In genomic region chr16:22229881-22230280, GRCh38 we compare ENCODE assay signal across 23 cellular contexts.
"Had no signal": no experiment of that assay in that cellular context is flagged by ENCODE, and none has a peak within 500 bp of the region (broad histone marks: within the 10 kb centered on the region; RNA-seq: fewer than 3 reads in every experiment).

No MANE protein-coding gene starts in this region.

- DNase-seq: activated CD4-positive, CD25-positive, alpha-beta regulatory T cell treated with anti-CD3 and anti-CD28 coated beads, Interleukin-2, amount 50 U/mL, for 72 hours; activated CD8-positive, alpha-beta memory T cell treated with anti-CD3 and anti-CD28 coated beads for 24 hours; activated CD8-positive, alpha-beta memory T cell treated with anti-CD3 and anti-CD28 coated beads, Interleukin-2, amount 50 U/mL, for 4 hours; activated naive CD4-positive, alpha-beta T cell; activated naive CD8-positive, alpha-beta T cell treated with anti-CD3 and anti-CD28 coated beads for 36 hours; activated T-cell treated with anti-CD3 and anti-CD28 coated beads, Interleukin-2, amount 50 U/mL, for 24 hours; amniotic stem cell; colonic mucosa; dorsolateral prefrontal cortex; islet precursor cell; left cardiac atrium; mesendoderm; naive B cell; retina; spleen; stimulated activated CD4-positive, alpha-beta T cell treated with anti-CD3 and anti-CD28 coated beads, Interleukin-4, amount 100 ng/mL, for 24 hours; stimulated activated naive CD4-positive, alpha-beta T cell treated with Interleukin-2 at 50 U/mL for 16 hours; T-cell; upper lobe of right lung had no signal

- ATAC-seq: activated T-helper 17 cell treated with anti-CD3 and anti-CD28 coated beads, Interleukin-2, amount 50 U/mL, for 72 hours; heart left ventricle; left cardiac atrium; T-cell; upper lobe of right lung had no signal

- H3K9me3 Mint-ChIP-seq: activated naive CD8-positive, alpha-beta T cell treated with anti-CD3 and anti-CD28 coated beads for 36 hours; activated T-cell treated with anti-CD3 and anti-CD28 coated beads, Interleukin-2, amount 50 U/mL, for 24 hours; activated T-helper 17 cell treated with anti-CD3 and anti-CD28 coated beads, Interleukin-2, amount 50 U/mL, for 72 hours; naive B cell; neural progenitor cell; T-cell; T-helper 2 cell treated with Interferon-gamma antibody and Interleukin-4, amounts not matched to agents 5 μg/mL and 100 μg/mL, for 36 hours had no signal

- H3K4me3 Mint-ChIP-seq: activated naive CD8-positive, alpha-beta T cell treated with anti-CD3 and anti-CD28 coated beads for 36 hours; activated T-cell treated with anti-CD3 and anti-CD28 coated beads, Interleukin-2, amount 50 U/mL, for 24 hours; activated T-helper 17 cell treated with anti-CD3 and anti-CD28 coated beads, Interleukin-2, amount 50 U/mL, for 72 hours; naive B cell; T-cell; T-helper 2 cell treated with Interferon-gamma antibody and Interleukin-4, amounts not matched to agents 5 μg/mL and 100 μg/mL, for 36 hours had no signal

- H3K27me3 Mint-ChIP-seq: activated naive CD8-positive, alpha-beta T cell treated with anti-CD3 and anti-CD28 coated beads for 36 hours; activated T-cell treated with anti-CD3 and anti-CD28 coated beads, Interleukin-2, amount 50 U/mL, for 24 hours; activated T-helper 17 cell treated with anti-CD3 and anti-CD28 coated beads, Interleukin-2, amount 50 U/mL, for 72 hours; naive B cell; T-cell had no signal

- H3K4me1 Mint-ChIP-seq: T-cell had no signal

- H3K27ac Mint-ChIP-seq: activated naive CD8-positive, alpha-beta T cell treated with anti-CD3 and anti-CD28 coated beads for 36 hours; activated T-helper 17 cell treated with anti-CD3 and anti-CD28 coated beads, Interleukin-2, amount 50 U/mL, for 72 hours; neural progenitor cell had no signal

- H3K36me3 Mint-ChIP-seq: naive B cell had no signal
